22 cellular contexts compared by ENCODE assay signal in the genomic region with DNA sequence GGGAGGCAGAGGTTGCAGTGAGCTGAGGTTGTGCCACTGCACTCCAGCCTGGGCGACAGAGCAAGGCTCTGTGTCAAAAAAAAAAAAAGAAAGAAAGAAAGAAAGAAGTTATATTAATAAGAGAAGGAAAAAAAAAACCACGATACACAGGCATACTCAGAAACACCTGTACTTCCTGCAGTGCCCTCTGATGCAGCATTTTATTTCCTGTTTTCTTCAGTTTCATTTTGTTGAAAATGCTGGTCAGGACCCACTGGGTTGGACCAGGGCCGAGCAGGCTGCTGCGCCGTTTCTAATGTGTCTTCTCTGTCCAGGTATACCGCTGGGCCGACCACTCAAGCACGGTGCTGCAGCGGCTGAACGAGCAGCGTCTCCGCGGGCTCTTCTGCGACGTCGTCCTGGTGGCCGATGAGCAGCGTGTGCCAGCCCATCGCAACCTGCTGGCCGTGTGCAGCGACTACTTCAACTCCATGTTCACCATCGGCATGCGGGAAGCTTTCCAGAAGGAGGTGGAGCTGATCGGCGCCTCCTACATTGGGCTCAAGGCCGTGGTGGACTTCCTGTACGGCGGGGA. TPM values are rescaled to one million over a fixed set of nuclear protein-coding genes. Genes with fewer than 3 reads are reported as not detected.
A peak's percentile ranks its signal among the peaks of the same experiment; 100 is the strongest.
DNase-seq lines count a peak whose midpoint lies in the region; ATAC-seq and TF ChIP-seq lines count a peak whose summit lies in the region.
"Had no signal": no experiment of that assay in that cellular context is flagged by ENCODE, and none has a peak within 500 bp of the region (broad histone marks: within the 10 kb centered on the region; RNA-seq: fewer than 3 reads in every experiment).

No MANE protein-coding gene starts in this region.

- H3K79me2 ChIP-seq in DOHH2 (ENCODE audit: control insufficient read depth, low read length), result peaks cover 6% of the 10 kb centered on the region

- H3K4me3 Mint-ChIP-seq in activated CD4-positive, alpha-beta T cell treated with anti-CD3 and anti-CD28 coated beads, Interleukin-2, amount 10 ng/mL, durations not matched to agents 24 days and 14 days, result no peak overlapping the region
- no peak overlapping the region for H3K4me3 Mint-ChIP-seq in activated T-helper 17 cell treated with anti-CD3 and anti-CD28 coated beads, Interleukin-2, amount 50 U/mL, for 72 hours
- H3K4me3 Mint-ChIP-seq in naive thymus-derived CD4-positive, alpha-beta T cell, result peak overlapping the region; percentile 38 to 85 (median 55)

- H3K27ac ChIP-seq in DOHH2 (ENCODE audit: low read depth, low read length), result peak overlapping the region; percentile 47
- no peak overlapping the region for H3K27ac ChIP-seq in naive thymus-derived CD4-positive, alpha-beta T cell (ENCODE audit: low read depth, low read length)
- H3K27ac ChIP-seq: heart left ventricle, neutrophil, skin epidermis, upper lobe of right lung had no signal

- no peaks in the 10 kb centered on the region for H3K27me3 Mint-ChIP-seq in activated CD4-positive, alpha-beta T cell treated with anti-CD3 and anti-CD28 coated beads, Interleukin-2, amount 10 ng/mL, durations not matched to agents 24 days and 14 days
- H3K27me3 Mint-ChIP-seq in activated T-helper 17 cell treated with anti-CD3 and anti-CD28 coated beads, Interleukin-2, amount 50 U/mL, for 72 hours, result no peaks in the 10 kb centered on the region
- no peaks in the 10 kb centered on the region for H3K27me3 Mint-ChIP-seq in naive thymus-derived CD4-positive, alpha-beta T cell

- H4K20me1 ChIP-seq in DOHH2 (ENCODE audit: control insufficient read depth, insufficient read depth, low read depth, low read length), result no peaks in the 10 kb centered on the region; the same call in 1 of the 2 replicates

- H3K9me3 Mint-ChIP-seq in activated CD4-positive, alpha-beta T cell treated with anti-CD3 and anti-CD28 coated beads, Interleukin-2, amount 10 ng/mL, durations not matched to agents 24 days and 14 days, result no peaks in the 10 kb centered on the region
- H3K9me3 Mint-ChIP-seq in activated T-helper 17 cell treated with anti-CD3 and anti-CD28 coated beads, Interleukin-2, amount 50 U/mL, for 72 hours, result no peaks in the 10 kb centered on the region
- no peaks in the 10 kb centered on the region for H3K9me3 Mint-ChIP-seq in naive thymus-derived CD4-positive, alpha-beta T cell

- TF ChIP-seq CTCF in DOHH2 (IDR thresholded peaks at IDR 0.05; ENCODE audit: low read depth, low read length, poor library complexity, severe bottlenecking), result no peak

- POLR2A ChIA-PET in naive thymus-derived CD4-positive, alpha-beta T cell (lab: Charles Lee), result no interaction called here

- H3K4me2 ChIP-seq in DOHH2 (ENCODE audit: low read length), result peak overlapping the region; percentile 74

- peaks cover 49% of the 10 kb centered on the region for H3K36me3 ChIP-seq in DOHH2 (ENCODE audit: control insufficient read depth, low read length)
- peaks cover 0 to 68% (median 29%) of the 10 kb centered on the region in 3 experiments for H3K36me3 ChIP-seq in naive thymus-derived CD4-positive, alpha-beta T cell (ENCODE audit: control insufficient read depth in 2 of 3, insufficient read depth in 3 of 3, low read length in 3 of 3)

- H3K36me3 Mint-ChIP-seq in activated CD4-positive, alpha-beta T cell treated with anti-CD3 and anti-CD28 coated beads, Interleukin-2, amount 10 ng/mL, durations not matched to agents 24 days and 14 days (ENCODE audit: low read depth), result peaks cover 61% of the 10 kb centered on the region
- peaks cover 95% of the 10 kb centered on the region for H3K36me3 Mint-ChIP-seq in activated T-helper 17 cell treated with anti-CD3 and anti-CD28 coated beads, Interleukin-2, amount 50 U/mL, for 72 hours (ENCODE audit: low read depth)
- peaks cover 6 to 51% (median 17%) of the 10 kb centered on the region in 5 donors for H3K36me3 Mint-ChIP-seq in naive thymus-derived CD4-positive, alpha-beta T cell

- peaks cover 37% of the 10 kb centered on the region for H3K4me1 Mint-ChIP-seq in activated CD4-positive, alpha-beta T cell treated with anti-CD3 and anti-CD28 coated beads, Interleukin-2, amount 10 ng/mL, durations not matched to agents 24 days and 14 days
- peaks cover 16% of the 10 kb centered on the region for H3K4me1 Mint-ChIP-seq in activated T-helper 17 cell treated with anti-CD3 and anti-CD28 coated beads, Interleukin-2, amount 50 U/mL, for 72 hours
- peaks cover 42 to 91% (median 77%) of the 10 kb centered on the region in 7 donors for H3K4me1 Mint-ChIP-seq in naive thymus-derived CD4-positive, alpha-beta T cell

- peak overlapping the region; percentile 12 for H3K27ac Mint-ChIP-seq in activated CD4-positive, alpha-beta T cell treated with anti-CD3 and anti-CD28 coated beads, Interleukin-2, amount 10 ng/mL, durations not matched to agents 24 days and 14 days
- peak overlapping the region; percentile 59 for H3K27ac Mint-ChIP-seq in activated T-helper 17 cell treated with anti-CD3 and anti-CD28 coated beads, Interleukin-2, amount 50 U/mL, for 72 hours
- peak overlapping the region; percentile 10 to 78 (median 58) for H3K27ac Mint-ChIP-seq in naive thymus-derived CD4-positive, alpha-beta T cell

- H3K9me2 ChIP-seq in DOHH2 (replicated peaks; ENCODE audit: control insufficient read depth, low read length), result no peaks in the 10 kb centered on the region

- peaks cover 23% of the 10 kb centered on the region for H3K4me1 ChIP-seq in DOHH2 (ENCODE audit: control insufficient read depth, low read length)
- peaks cover 16 to 52% of the 10 kb centered on the region in 2 donors for H3K4me1 ChIP-seq in naive thymus-derived CD4-positive, alpha-beta T cell (ENCODE audit: control insufficient read depth in 2 of 2, insufficient read depth in 2 of 2, low read length in 2 of 2)
- H3K4me1 ChIP-seq: BE2C, upper lobe of right lung had no signal

- intact Hi-C loops in activated CD4-positive, alpha-beta T cell treated with anti-CD3 and anti-CD28 coated beads, Interleukin-2, amount 10 ng/mL, durations not matched to agents 24 days and 14 days (cut with micrococcal nuclease), result no loop called here
- intact Hi-C loops in naive thymus-derived CD4-positive, alpha-beta T cell (cut with micrococcal nuclease), result no loop called here

- CTCF ChIA-PET in naive thymus-derived CD4-positive, alpha-beta T cell (lab: Charles Lee), result interaction anchor here (0.7 to 2.4 kb wide), 2 partner anchors 70 to 148 kb away, joined by 3 to 8 read pairs; no protein-coding TSS in a partner anchor

- H3K27me3 ChIP-seq in DOHH2 (ENCODE audit: control insufficient read depth, low read length), result no peaks in the 10 kb centered on the region
- H3K27me3 ChIP-seq in naive thymus-derived CD4-positive, alpha-beta T cell (ENCODE audit: control insufficient read depth in 2 of 2, insufficient read depth in 2 of 2, low read length in 2 of 2), result no peaks in the 10 kb centered on the region
- H3K27me3 ChIP-seq: BE2C, heart left ventricle, neutrophil, upper lobe of right lung had no signal

- peak overlapping the region; percentile 59 for H3K4me3 ChIP-seq in DOHH2 (ENCODE audit: low read length)
- H3K4me3 ChIP-seq in naive thymus-derived CD4-positive, alpha-beta T cell (ENCODE audit: low read length), result no peak overlapping the region
- H3K4me3 ChIP-seq: heart left ventricle, skin epidermis, upper lobe of right lung had no signal

- DNase-seq in activated CD4-positive, alpha-beta T cell treated with anti-CD3 and anti-CD28 coated beads, Interleukin-2, amount 10 ng/mL, durations not matched to agents 24 days and 14 days, result no peak
- no peak for DNase-seq in activated CD4-positive, alpha-beta T cell treated with anti-CD3 and anti-CD28 coated beads, Interleukin-2, amount 50 U/mL, for 1 hour
- no peak for DNase-seq in naive thymus-derived CD4-positive, alpha-beta T cell
- DNase-seq in HUDEP-2 (lab: John Stamatoyannopoulos, UW; ENCODE audit: unreplicated experiment in 76 of 76) (no peak), inferior parietal cortex (ENCODE audit: extremely low spot score) (no peak)
- DNase-seq: activated CD4-positive, CD25-positive, alpha-beta regulatory T cell; BE2C; cortex of kidney; HCEC 1CT; heart left ventricle; left ventricle myocardium superior; NCI-H1105 treated with DMSO at 0.1 percent for 48 hours; NCI-H2081 treated with DMSO at 0.1 percent for 48 hours; NCI-H510A; stimulated activated CD4-positive, alpha-beta T cell treated with anti-CD3 and anti-CD28 coated beads, Interleukin-2, amount 100 ng/mL, for 48 hours; T1000; upper lobe of right lung had no signal

- no peaks in the 10 kb centered on the region; the same call in 1 of the 2 replicates for H3F3A ChIP-seq in DOHH2 (ENCODE audit: control insufficient read depth, insufficient read depth)

- ATAC-seq in activated T-helper 17 cell treated with anti-CD3 and anti-CD28 coated beads, Interleukin-2, amount 50 U/mL, for 72 hours (replicated peaks), result no peak
- ATAC-seq in naive thymus-derived CD4-positive, alpha-beta T cell, result no peak
- no peak for ATAC-seq in HG02852 (IDR thresholded peaks at IDR 0.05; ENCODE audit: unreplicated experiment)
- ATAC-seq: heart left ventricle, left ventricle myocardium superior, upper lobe of right lung had no signal

- no peaks in the 10 kb centered on the region for H3K9me3 ChIP-seq in DOHH2 (ENCODE audit: control insufficient read depth, insufficient read depth, low read length)
- no peaks in the 10 kb centered on the region for H3K9me3 ChIP-seq in naive thymus-derived CD4-positive, alpha-beta T cell (ENCODE audit: control insufficient read depth in 2 of 3, low read length in 3 of 3)
- H3K9me3 ChIP-seq: BE2C, heart left ventricle, neutrophil, upper lobe of right lung had no signal

RNA-seq across cellular contexts. Expression of gene KLHL36, which starts 8.3 kb away (rescaled TPM):
- 36.7 and 36.9 TPM in 2 replicates for total RNA-seq in activated CD4-positive, alpha-beta T cell treated with anti-CD3 and anti-CD28 coated beads, Interleukin-2, amount 10 ng/mL, durations not matched to agents 24 days and 14 days
- 10 to 100 TPM; 52.3 to 65.5 TPM for total RNA-seq in activated T-helper 17 cell treated with anti-CD3 and anti-CD28 coated beads, Interleukin-2, amount 50 U/mL, for 72 hours
- total RNA-seq in naive thymus-derived CD4-positive, alpha-beta T cell, result 100 to 1,000 TPM in 2 of 5 experiments, 10 to 100 TPM in 3; 51.8 to 161 (median 97.8) TPM
- 10 to 100 TPM; 45.8 to 73.7 TPM for polyA plus RNA-seq in naive thymus-derived CD4-positive, alpha-beta T cell

RNA-seq across cellular contexts. Expression of gene COTL1, which starts 38.8 kb away (rescaled TPM):
- total RNA-seq in activated CD4-positive, alpha-beta T cell treated with anti-CD3 and anti-CD28 coated beads, Interleukin-2, amount 10 ng/mL, durations not matched to agents 24 days and 14 days, result 470 and 474 TPM in 2 replicates
- total RNA-seq in activated T-helper 17 cell treated with anti-CD3 and anti-CD28 coated beads, Interleukin-2, amount 50 U/mL, for 72 hours, result 100 to 1,000 TPM; 250 to 505 TPM
- 100 to 1,000 TPM in 3 of 5 experiments, 10 to 100 TPM in 2; 84.2 to 704 (median 172) TPM for total RNA-seq in naive thymus-derived CD4-positive, alpha-beta T cell
- 100 to 1,000 TPM; 268 to 344 TPM for polyA plus RNA-seq in naive thymus-derived CD4-positive, alpha-beta T cell

RNA-seq across cellular contexts. Expression of gene USP10, which starts 43.2 kb away (rescaled TPM):
- 148 and 177 TPM in 2 replicates for total RNA-seq in activated CD4-positive, alpha-beta T cell treated with anti-CD3 and anti-CD28 coated beads, Interleukin-2, amount 10 ng/mL, durations not matched to agents 24 days and 14 days
- 100 to 1,000 TPM in 1 of 2 donors, 10 to 100 TPM in 1; 93.4 to 127 TPM for total RNA-seq in activated T-helper 17 cell treated with anti-CD3 and anti-CD28 coated beads, Interleukin-2, amount 50 U/mL, for 72 hours
- 100 to 1,000 TPM in 3 of 5 experiments, 10 to 100 TPM in 2; 88.4 to 113 (median 112) TPM for total RNA-seq in naive thymus-derived CD4-positive, alpha-beta T cell
- polyA plus RNA-seq in naive thymus-derived CD4-positive, alpha-beta T cell, result 100 to 1,000 TPM; 106 to 123 TPM

Comparison
In these comparisons a context has a peak if more than half of its experiments do, and no peak if none do; other contexts are left out.
1. H3K4me3 Mint-ChIP-seq: peak in naive thymus-derived CD4-positive, alpha-beta T cell (10 of 10); none in activated CD4-positive, alpha-beta T cell treated with anti-CD3 and anti-CD28 coated beads, Interleukin-2, amount 10 ng/mL, durations not matched to agents 24 days and 14 days (single experiment) and activated T-helper 17 cell treated with anti-CD3 and anti-CD28 coated beads, Interleukin-2, amount 50 U/mL, for 72 hours (single experiment).
2. Peak in every context shown above with its lines, with median percentiles within 50 percentile points of each other: H3K27ac Mint-ChIP-seq.